ENCODE assay signal across 23 cellular contexts in the genomic region with DNA sequence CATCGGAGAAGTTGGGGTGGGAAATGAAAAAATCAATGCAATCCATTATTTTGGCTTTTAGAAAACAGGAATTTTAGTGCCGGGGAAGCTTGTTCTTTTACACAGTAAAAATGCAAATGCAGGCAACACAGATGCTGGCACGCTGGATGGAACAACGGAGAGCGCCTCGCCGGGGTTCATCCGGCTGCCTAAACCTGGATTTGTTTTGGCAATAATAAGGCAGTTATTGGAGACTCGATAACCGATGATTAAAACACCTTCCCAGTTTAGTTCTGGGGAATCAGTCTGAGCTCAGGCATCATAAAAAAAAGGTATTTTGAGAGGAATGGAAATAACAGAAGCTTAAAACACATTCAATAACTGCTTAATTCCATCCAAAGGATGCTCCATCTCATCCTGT. TPM values are rescaled to one million over a fixed set of nuclear protein-coding genes. Genes with fewer than 3 reads are reported as not detected.
"Had no signal": no experiment of that assay in that cellular context is flagged by ENCODE, and none has a peak within 500 bp of the region (broad histone marks: within the 10 kb centered on the region; RNA-seq: fewer than 3 reads in every experiment).

No MANE protein-coding gene starts in this region.

- H3K4me3 Mint-ChIP-seq: activated CD4-positive, alpha-beta memory T cell treated with anti-CD3 and anti-CD28 coated beads for 36 hours; activated naive CD8-positive, alpha-beta T cell treated with anti-CD3 and anti-CD28 coated beads for 36 hours; dendritic cell treated with granulocyte-macrophage colony-stimulating factor and Interleukin-4, amounts not matched to agents 40 ng/mL and 50 ng/mL, for 4 days had no signal

- H3K36me3 ChIP-seq: cardiac muscle cell, lower lobe of right lung, ovary, stomach, thoracic aorta, upper lobe of right lung had no signal

- H3K9me3 Mint-ChIP-seq: activated CD4-positive, alpha-beta memory T cell treated with anti-CD3 and anti-CD28 coated beads for 36 hours; activated naive CD8-positive, alpha-beta T cell treated with anti-CD3 and anti-CD28 coated beads for 36 hours; dendritic cell treated with granulocyte-macrophage colony-stimulating factor and Interleukin-4, amounts not matched to agents 40 ng/mL and 50 ng/mL, for 4 days; naive thymus-derived CD8-positive, alpha-beta T cell; stimulated activated effector memory CD8-positive, alpha-beta T cell treated with anti-CD3 and anti-CD28 coated beads, Interleukin-12 subunit alpha, Interleukin-12 subunit beta, amount 100 ng/mL, for 72 hours had no signal

- H3K9me3 ChIP-seq: lower lobe of right lung, ovary, SK-N-SH, stomach, thoracic aorta, upper lobe of right lung had no signal

- H3K27me3 ChIP-seq: ovary had no signal

- H3K9me2 ChIP-seq: SK-N-SH had no signal

- H3K9ac ChIP-seq: SK-N-SH had no signal

- DNase-seq: activated CD4-positive, alpha-beta memory T cell treated with anti-CD3 and anti-CD28 coated beads for 36 hours; activated CD4-positive, alpha-beta T cell treated with anti-CD3 and anti-CD28 coated beads for 48 hours; activated naive CD4-positive, alpha-beta T cell treated with Interleukin-2 at 50 U/mL for 16 hours; activated naive CD8-positive, alpha-beta T cell treated with anti-CD3 and anti-CD28 coated beads for 36 hours; activated T-cell treated with anti-CD3 and anti-CD28 coated beads, Interleukin-2, amount 50 U/mL, for 48 hours; effector CD8-positive, alpha-beta T cell; erythroblast; foreskin keratinocyte; islet precursor cell; lower lobe of right lung; ovary; right cardiac atrium; SK-N-SH; stimulated activated CD4-positive, alpha-beta T cell treated with anti-CD3 and anti-CD28 coated beads, Interleukin-1b, Interleukin-23, amount 100 ng/mL, for 48 hours; stomach; upper lobe of right lung had no signal

- H3K4me2 ChIP-seq: SK-N-SH had no signal

- H3K27ac Mint-ChIP-seq: activated CD4-positive, alpha-beta memory T cell treated with anti-CD3 and anti-CD28 coated beads for 36 hours; activated naive CD8-positive, alpha-beta T cell treated with anti-CD3 and anti-CD28 coated beads for 36 hours; dendritic cell treated with granulocyte-macrophage colony-stimulating factor and Interleukin-4, amounts not matched to agents 40 ng/mL and 50 ng/mL, for 4 days; naive thymus-derived CD8-positive, alpha-beta T cell; stimulated activated effector memory CD8-positive, alpha-beta T cell treated with anti-CD3 and anti-CD28 coated beads, Interleukin-12 subunit alpha, Interleukin-12 subunit beta, amount 100 ng/mL, for 72 hours had no signal

- H3K4me3 ChIP-seq: cardiac muscle cell, lower lobe of right lung, ovary, stomach, thoracic aorta, upper lobe of right lung had no signal

- H3K36me3 Mint-ChIP-seq: activated CD4-positive, alpha-beta memory T cell treated with anti-CD3 and anti-CD28 coated beads for 36 hours; activated naive CD8-positive, alpha-beta T cell treated with anti-CD3 and anti-CD28 coated beads for 36 hours; stimulated activated effector memory CD8-positive, alpha-beta T cell treated with anti-CD3 and anti-CD28 coated beads, Interleukin-12 subunit alpha, Interleukin-12 subunit beta, amount 100 ng/mL, for 72 hours had no signal

- H3K27ac ChIP-seq: cardiac muscle cell, foreskin keratinocyte, lower lobe of right lung, ovary, stomach, thoracic aorta, upper lobe of right lung had no signal

- H3K4me1 ChIP-seq: foreskin keratinocyte had no signal

- ATAC-seq: foreskin keratinocyte; lower lobe of right lung; naive thymus-derived CD8-positive, alpha-beta T cell; right cardiac atrium; stimulated activated effector memory CD8-positive, alpha-beta T cell treated with anti-CD3 and anti-CD28 coated beads, Interleukin-12 subunit alpha, Interleukin-12 subunit beta, amount 100 ng/mL, for 72 hours; upper lobe of right lung had no signal

RNA-seq across cellular contexts. Expression of gene DSCAML1, which starts 2.9 kb away (rescaled TPM):
- total RNA-seq: chondrocyte, foreskin keratinocyte, pulmonary artery endothelial cell had no signal
- polyA plus RNA-seq: cardiac muscle cell, foreskin keratinocyte, SK-N-SH had no signal

RNA-seq across cellular contexts. Expression of gene FXYD2, which starts 30.4 kb away (rescaled TPM):
- total RNA-seq: activated CD4-positive, alpha-beta memory T cell treated with anti-CD3 and anti-CD28 coated beads for 36 hours; chondrocyte; foreskin keratinocyte; thoracic aorta had no signal
- polyA plus RNA-seq: SK-N-SH had no signal
